8 cellular contexts compared by ENCODE assay signal in genomic region chr6:43771210-43771857, GRCh38. TPM values are rescaled to one million over a fixed set of nuclear protein-coding genes. Genes with fewer than 3 reads are reported as not detected.
A peak's percentile ranks its signal among the peaks of the same experiment; 100 is the strongest.
DNase-seq lines count a peak whose midpoint lies in the region; ATAC-seq and TF ChIP-seq lines count a peak whose summit lies in the region.

No MANE protein-coding gene starts in this region.

- H3K4me2 ChIP-seq in GM23248 (ENCODE audit: unreplicated experiment): peak overlapping the region; percentile 79

- H3K36me3 Mint-ChIP-seq in neural crest cell (ENCODE audit: low read depth): no peaks in the 10 kb centered on the region

- H4K20me1 ChIP-seq in GM23248 (ENCODE audit: insufficient read depth): peaks cover 6% of the 10 kb centered on the region; the same call in 1 of the 2 replicates

- H3F3A ChIP-seq in GM23248 (ENCODE audit: insufficient read depth): peaks cover 20% of the 10 kb centered on the region; the same call in 1 of the 2 replicates

- peaks cover 42% of the 10 kb centered on the region for H3K4me1 Mint-ChIP-seq in neural crest cell

- H3K27me3 Mint-ChIP-seq in neural crest cell (ENCODE audit: low read depth): peaks cover 9% of the 10 kb centered on the region

- no peak for TF ChIP-seq CTCF in BE2C (IDR thresholded peaks at IDR 0.05; ENCODE audit: low read depth, low read length)
- no peak for TF ChIP-seq CTCF in fibroblast of the aortic adventitia (IDR thresholded peaks at IDR 0.05; ENCODE audit: insufficient read depth, low read length)
- no peak for TF ChIP-seq CTCF in neural crest cell (conservative IDR thresholded peaks at IDR 0.05)
- TF ChIP-seq CTCF in thoracic aorta (IDR thresholded peaks at IDR 0.05): peak; percentile 26

- H3K79me2 ChIP-seq in GM23248 (ENCODE audit: insufficient read depth): peaks cover 62% of the 10 kb centered on the region

- DNase-seq in BE2C (peak; percentile 72), GM23248 (peak; percentile 82), OCI-M1 (lab: John Stamatoyannopoulos, UW) (peak; percentile 72), fibroblast of the aortic adventitia (ENCODE audit: low read depth) (peak; percentile 46), neural crest cell (ENCODE audit: low read depth, low spot score) (peak; percentile 43), thoracic aorta (ENCODE audit: low spot score) (no peak)
- DNase-seq in activated effector memory CD4-positive, alpha-beta T cell treated with Interleukin-2 at 50 U/mL for 16 hours: peak; percentile 41

- no peak overlapping the region for H2AFZ ChIP-seq in GM23248

- ATAC-seq in thoracic aorta (ENCODE audit: insufficient number of reproducible peaks, low FRiP score, low read depth): no peak
- ATAC-seq in HG03095 (IDR thresholded peaks at IDR 0.05; ENCODE audit: unreplicated experiment): no peak

- H3K27me3 ChIP-seq in BE2C: no peaks in the 10 kb centered on the region
- H3K27me3 ChIP-seq in GM23248 (replicated peaks; ENCODE audit: insufficient read depth): no peaks in the 10 kb centered on the region
- H3K27me3 ChIP-seq in thoracic aorta (replicated peaks; ENCODE audit: insufficient read depth): no peaks in the 10 kb centered on the region

- no peak overlapping the region for H3K27ac Mint-ChIP-seq in neural crest cell (ENCODE audit: unreplicated experiment)

- peak overlapping the region; percentile 77 for H3K4me3 Mint-ChIP-seq in neural crest cell

- H3K36me3 ChIP-seq in BE2C (peaks cover 51% of the 10 kb centered on the region), GM23248 (ENCODE audit: low read depth) (no peaks in the 10 kb centered on the region), thoracic aorta (no peaks in the 10 kb centered on the region)

- in situ Hi-C loops in GM23248 (cut with MboI): loop anchor here (10.0 kb wide), 1 partner anchor 293 kb away; no protein-coding TSS in a partner anchor

- H3K4me3 ChIP-seq in BE2C (ENCODE audit: low read depth, low read length) (peak overlapping the region; percentile 98), GM23248 (peak overlapping the region; percentile 90), fibroblast of the aortic adventitia (ENCODE audit: low read depth, low read length) (peak overlapping the region; percentile 97), thoracic aorta (peak overlapping the region; percentile 88)

- peak overlapping the region; percentile 82 for H3K27ac ChIP-seq in GM23248
- H3K27ac ChIP-seq in thoracic aorta: peak overlapping the region; percentile 84 to 88

- H3K9me3 ChIP-seq in BE2C (no peaks in the 10 kb centered on the region), GM23248 (ENCODE audit: low read depth) (no peaks in the 10 kb centered on the region), thoracic aorta (no peaks in the 10 kb centered on the region)

- no peaks in the 10 kb centered on the region for H3K9me3 Mint-ChIP-seq in neural crest cell

- WGBS in GM23248 (ENCODE audit: low coverage in 1 of 2, low lambda C conversion rate in 2 of 2, missing lambda C conversion rate in 2 of 2), 2 experiments: 0 to 1% methylated on average over 40 to 47 of the region's 66 CpGs

- H3K9me2 ChIP-seq in GM23248 (ENCODE audit: insufficient read depth): no peaks in the 10 kb centered on the region

- peak overlapping the region; percentile 98 for H3K9ac ChIP-seq in GM23248

- H3K4me1 ChIP-seq in BE2C (peaks cover 22% of the 10 kb centered on the region), GM23248 (ENCODE audit: insufficient read depth) (peaks cover 31% of the 10 kb centered on the region), thoracic aorta (ENCODE audit: control insufficient read depth in 1 of 2, low read depth in 2 of 2) (peaks cover 5 to 51% of the 10 kb centered on the region in 2 donors)

RNA-seq across cellular contexts. Expression of gene VEGFA, which starts 1.3 kb away (rescaled TPM):
- 154 TPM for polyA plus RNA-seq in BE2C (2012; ENCODE audit: insufficient read depth, insufficient read length, low read depth)
- total RNA-seq in GM23248 (2014; rRNA removed; shearing (Covaris generic)): 197 and 241 TPM in 2 replicates
- polyA plus RNA-seq in GM23248 (2016; fragmentation: Nextera tagmentation; extraction: Ambion mirVana): 9.3 and 10.7 TPM in 2 replicates
- total RNA-seq in fibroblast of the aortic adventitia (ENCODE audit: low replicate concordance) (98.9 and 163 TPM in 2 replicates), neural crest cell (31.2 TPM in 2 replicates), thoracic aorta (100 to 1,000 TPM in 1 of 2 donors, 10 to 100 TPM in 1; 36.0 to 117 TPM)
